23 cellular contexts compared by ENCODE assay signal in genomic region chr6:44702292-44702691, GRCh38.
DNase-seq lines count a peak whose midpoint lies in the region; ATAC-seq, FAIRE-seq and TF ChIP-seq lines count a peak whose summit lies in the region.
"Had no signal": no experiment of that assay in that cellular context is flagged by ENCODE, and none has a peak within 500 bp of the region (broad histone marks: within the 10 kb centered on the region; RNA-seq: fewer than 3 reads in every experiment).

No MANE protein-coding gene starts in this region.

- H3K36me3 Mint-ChIP-seq in activated CD4-positive, alpha-beta memory T cell treated with anti-CD3 and anti-CD28 coated beads for 36 hours = no peaks in the 10 kb centered on the region
- H3K36me3 Mint-ChIP-seq in activated CD4-positive, alpha-beta memory T cell treated with anti-CD3 and anti-CD28 coated beads, Interleukin-2, amount 10 ng/mL, durations not matched to agents 7 days and 5 days (ENCODE audit: low read depth) = peaks cover 26% of the 10 kb centered on the region
- H3K36me3 Mint-ChIP-seq in GM23338 (ENCODE audit: low read depth) (no peaks in the 10 kb centered on the region), astrocyte (ENCODE audit: low read depth, unreplicated experiment) (no peaks in the 10 kb centered on the region), neural progenitor cell (no peaks in the 10 kb centered on the region)
- H3K36me3 Mint-ChIP-seq: CD4-positive, alpha-beta memory T cell; naive B cell had no signal

- 0 out of 2 replicates have a peak, but pooled peaks cover 3% of the 10 kb centered on the region for H3K4me1 ChIP-seq in GM23338 (ENCODE audit: insufficient read depth)
- H3K4me1 ChIP-seq in astrocyte (ENCODE audit: insufficient read depth, low read length) = peaks cover 26% of the 10 kb centered on the region
- peaks cover 7% of the 10 kb centered on the region for H3K4me1 ChIP-seq in neural progenitor cell
- H3K4me1 ChIP-seq: A549, transverse colon had no signal

- H2AFZ ChIP-seq in GM23338 (peak overlapping the region; percentile 95), astrocyte (ENCODE audit: low read depth, low read length) (no peak overlapping the region), neural progenitor cell (replicated peaks) (peak overlapping the region; percentile 77)

- H3K4me1 Mint-ChIP-seq in activated CD4-positive, alpha-beta memory T cell treated with anti-CD3 and anti-CD28 coated beads for 36 hours (ENCODE audit: low read depth) = peaks cover 32% of the 10 kb centered on the region
- peaks cover 36% of the 10 kb centered on the region for H3K4me1 Mint-ChIP-seq in activated CD4-positive, alpha-beta memory T cell treated with anti-CD3 and anti-CD28 coated beads, Interleukin-2, amount 10 ng/mL, durations not matched to agents 7 days and 5 days
- peaks cover 13% of the 10 kb centered on the region for H3K4me1 Mint-ChIP-seq in GM23338
- peaks cover 13% of the 10 kb centered on the region for H3K4me1 Mint-ChIP-seq in astrocyte (ENCODE audit: low read depth, unreplicated experiment)
- peaks cover 19% of the 10 kb centered on the region for H3K4me1 Mint-ChIP-seq in neural progenitor cell
- H3K4me1 Mint-ChIP-seq: naive B cell had no signal

- POLR2A ChIA-PET in activated CD4-positive, alpha-beta memory T cell treated with anti-CD3 and anti-CD28 coated beads for 36 hours (lab: Charles Lee) = interaction anchor here (0.6 kb wide), 1 partner anchor 17 kb away, joined by 3 read pairs; no protein-coding TSS in a partner anchor
- POLR2A ChIA-PET in activated CD4-positive, alpha-beta memory T cell treated with anti-CD3 and anti-CD28 coated beads, Interleukin-2, amount 10 ng/mL, durations not matched to agents 7 days and 5 days (lab: Charles Lee) = no interaction called here

- no peak for ATAC-seq in GM23338
- ATAC-seq in HG02642 (IDR thresholded peaks at IDR 0.05; ENCODE audit: poor library complexity, unreplicated experiment) = no peak
- ATAC-seq: A549, HCT116, PC-3, SK-N-SH treated with all-trans-retinoic acid at 6 μM for 48 hours had no signal

- no peak for FAIRE-seq in astrocyte (lab: Jason Lieb, UNC)
- FAIRE-seq: A549, keratinocyte had no signal

- CTCF ChIA-PET in activated CD4-positive, alpha-beta memory T cell treated with anti-CD3 and anti-CD28 coated beads for 36 hours (lab: Charles Lee) = interaction anchor here (1.0 to 1.2 kb wide), 2 partner anchors 13 to 34 kb away, joined by 3 read pairs; no protein-coding TSS in a partner anchor
- CTCF ChIA-PET in activated CD4-positive, alpha-beta memory T cell treated with anti-CD3 and anti-CD28 coated beads, Interleukin-2, amount 10 ng/mL, durations not matched to agents 7 days and 5 days (lab: Charles Lee) = no interaction called here

- no peaks in the 10 kb centered on the region for H3K9me3 Mint-ChIP-seq in activated CD4-positive, alpha-beta memory T cell treated with anti-CD3 and anti-CD28 coated beads for 36 hours
- H3K9me3 Mint-ChIP-seq in activated CD4-positive, alpha-beta memory T cell treated with anti-CD3 and anti-CD28 coated beads, Interleukin-2, amount 10 ng/mL, durations not matched to agents 7 days and 5 days = peaks cover 20% of the 10 kb centered on the region
- H3K9me3 Mint-ChIP-seq in GM23338 (peaks cover 2% of the 10 kb centered on the region; the same call in 1 of the 3 replicates), astrocyte (ENCODE audit: unreplicated experiment) (peaks cover 3% of the 10 kb centered on the region), neural progenitor cell (no peaks in the 10 kb centered on the region)

- no peaks in the 10 kb centered on the region for H3K9me3 ChIP-seq in astrocyte (ENCODE audit: insufficient read depth, low read depth, low read length)
- no peaks in the 10 kb centered on the region for H3K9me3 ChIP-seq in neural progenitor cell (ENCODE audit: low read depth)
- H3K9me3 ChIP-seq: A549, transverse colon had no signal

- H3K36me3 ChIP-seq in GM23338 (ENCODE audit: insufficient read depth) = no peaks in the 10 kb centered on the region
- no peaks in the 10 kb centered on the region for H3K36me3 ChIP-seq in astrocyte (ENCODE audit: insufficient read depth, low read length)
- no peaks in the 10 kb centered on the region for H3K36me3 ChIP-seq in neural progenitor cell
- H3K36me3 ChIP-seq: brain microvascular endothelial cell, transverse colon had no signal

- H3K27ac ChIP-seq in GM23338 (ENCODE audit: low read depth) = no peak overlapping the region
- peak overlapping the region; percentile 74 for H3K27ac ChIP-seq in astrocyte (ENCODE audit: low read depth, low read length)
- no peak overlapping the region for H3K27ac ChIP-seq in neural progenitor cell
- H3K27ac ChIP-seq: A549, brain microvascular endothelial cell, transverse colon had no signal

- H3K27ac Mint-ChIP-seq in activated CD4-positive, alpha-beta memory T cell treated with anti-CD3 and anti-CD28 coated beads for 36 hours = peak overlapping the region; percentile 87
- H3K27ac Mint-ChIP-seq in activated CD4-positive, alpha-beta memory T cell treated with anti-CD3 and anti-CD28 coated beads, Interleukin-2, amount 10 ng/mL, durations not matched to agents 7 days and 5 days = no peak overlapping the region
- no peak overlapping the region for H3K27ac Mint-ChIP-seq in GM23338
- no peak overlapping the region for H3K27ac Mint-ChIP-seq in astrocyte (ENCODE audit: unreplicated experiment)
- peak overlapping the region; percentile 12 for H3K27ac Mint-ChIP-seq in neural progenitor cell
- H3K27ac Mint-ChIP-seq: CD4-positive, alpha-beta memory T cell; naive B cell had no signal

- H3K4me2 ChIP-seq in GM23338 (no peak overlapping the region), astrocyte (ENCODE audit: low read length) (peak overlapping the region; percentile 77), neural progenitor cell (no peak overlapping the region)
- H3K4me2 ChIP-seq: A549 had no signal

- H3K79me2 ChIP-seq in GM23338 (replicated peaks; ENCODE audit: insufficient read depth) (no peaks in the 10 kb centered on the region), astrocyte (ENCODE audit: insufficient read depth, low read length) (no peaks in the 10 kb centered on the region), neural progenitor cell (ENCODE audit: low read depth) (no peaks in the 10 kb centered on the region)

- H3F3A ChIP-seq in GM23338 (replicated peaks; ENCODE audit: low read depth) (no peaks in the 10 kb centered on the region), neural progenitor cell (ENCODE audit: low read depth) (no peaks in the 10 kb centered on the region)

- H3K4me3 ChIP-seq in GM23338 = no peak overlapping the region
- H3K4me3 ChIP-seq in astrocyte (ENCODE audit: insufficient read depth, low read depth, low read length) = no peak overlapping the region
- no peak overlapping the region for H3K4me3 ChIP-seq in neural progenitor cell
- H3K4me3 ChIP-seq: A549, transverse colon had no signal

- no peaks in the 10 kb centered on the region for H4K20me1 ChIP-seq in GM23338 (replicated peaks; ENCODE audit: insufficient read depth)
- H4K20me1 ChIP-seq in astrocyte (ENCODE audit: insufficient read depth, low read length) = no peaks in the 10 kb centered on the region
- H4K20me1 ChIP-seq in neural progenitor cell (ENCODE audit: low read depth) = no peaks in the 10 kb centered on the region

- no peak overlapping the region for H3K4me3 Mint-ChIP-seq in activated CD4-positive, alpha-beta memory T cell treated with anti-CD3 and anti-CD28 coated beads for 36 hours
- H3K4me3 Mint-ChIP-seq in activated CD4-positive, alpha-beta memory T cell treated with anti-CD3 and anti-CD28 coated beads, Interleukin-2, amount 10 ng/mL, durations not matched to agents 7 days and 5 days = no peak overlapping the region
- no peak overlapping the region for H3K4me3 Mint-ChIP-seq in GM23338
- no peak overlapping the region for H3K4me3 Mint-ChIP-seq in astrocyte (ENCODE audit: unreplicated experiment)
- H3K4me3 Mint-ChIP-seq in neural progenitor cell = no peak overlapping the region
- H3K4me3 Mint-ChIP-seq: CD4-positive, alpha-beta memory T cell had no signal

- H3K27me3 ChIP-seq in GM23338 (ENCODE audit: insufficient read depth) = no peaks in the 10 kb centered on the region
- H3K27me3 ChIP-seq in astrocyte (ENCODE audit: insufficient read depth, low read length) = no peaks in the 10 kb centered on the region
- H3K27me3 ChIP-seq in neural progenitor cell = no peaks in the 10 kb centered on the region
- H3K27me3 ChIP-seq: brain microvascular endothelial cell, transverse colon had no signal

- no peaks in the 10 kb centered on the region for H3K27me3 Mint-ChIP-seq in activated CD4-positive, alpha-beta memory T cell treated with anti-CD3 and anti-CD28 coated beads for 36 hours
- H3K27me3 Mint-ChIP-seq in activated CD4-positive, alpha-beta memory T cell treated with anti-CD3 and anti-CD28 coated beads, Interleukin-2, amount 10 ng/mL, durations not matched to agents 7 days and 5 days = no peaks in the 10 kb centered on the region
- H3K27me3 Mint-ChIP-seq in GM23338 (ENCODE audit: insufficient read depth, low read depth, poor library complexity) (peaks cover 13% of the 10 kb centered on the region), astrocyte (ENCODE audit: low read depth, unreplicated experiment) (no peaks in the 10 kb centered on the region), neural progenitor cell (ENCODE audit: insufficient read depth, low read depth) (peaks cover 5% of the 10 kb centered on the region)
- H3K27me3 Mint-ChIP-seq: CD4-positive, alpha-beta memory T cell had no signal

- intact Hi-C loops in activated CD4-positive, alpha-beta memory T cell treated with anti-CD3 and anti-CD28 coated beads for 36 hours (cut with micrococcal nuclease) = loop anchor here (10.0 kb wide), 1 partner anchor 223 kb away; no protein-coding TSS in a partner anchor

- DNase-seq in activated CD4-positive, alpha-beta memory T cell treated with anti-CD3 and anti-CD28 coated beads for 36 hours = no peak
- DNase-seq in activated CD4-positive, alpha-beta memory T cell treated with anti-CD3 and anti-CD28 coated beads, Interleukin-2, amount 10 ng/mL, durations not matched to agents 7 days and 5 days = no peak
- DNase-seq in GM23338 (ENCODE audit: low spot score) (no peak), astrocyte (ENCODE audit: low read depth) (peak; percentile 55), neural progenitor cell (ENCODE audit: low spot score) (no peak), 8988T (no peak), cortex of kidney (lab: John Stamatoyannopoulos, UW) (no peak)
- DNase-seq: activated CD4-positive, alpha-beta T cell treated with anti-CD3 and anti-CD28 coated beads for 1 hour; activated effector memory CD4-positive, alpha-beta T cell treated with Interleukin-2 at 50 U/mL for 16 hours; brain microvascular endothelial cell; CD4-positive, alpha-beta memory T cell; glutamatergic neuron; left ventricle myocardium superior; naive B cell; NCI-H524 treated with DMSO at 0.1 percent for 48 hours; NK-92 treated with Interleukin-12 subunit alpha and Interleukin-12 subunit beta, amount 100 ng/mL, for 24 hours; PC-3; transverse colon had no signal

- 0 out of 2 replicates have a peak, but pooled peaks cover 4% of the 10 kb centered on the region for H3K9me2 ChIP-seq in GM23338 (ENCODE audit: insufficient read depth)

- H3K9ac ChIP-seq in astrocyte (ENCODE audit: low read length) = peak overlapping the region; percentile 58
- H3K9ac ChIP-seq in neural progenitor cell = no peak overlapping the region

- TF ChIP-seq CTCF in GM23338 (conservative IDR thresholded peaks at IDR 0.05; ENCODE audit: low read depth in 2 of 2) (no peak), astrocyte (IDR thresholded peaks at IDR 0.05; ENCODE audit: insufficient read depth, low read depth, low read length) (no peak), neural progenitor cell (IDR thresholded peaks at IDR 0.05) (no peak)

Comparison
In these comparisons a context has a peak if more than half of its experiments do, and no peak if none do; other contexts are left out.
1. H3K27ac Mint-ChIP-seq: peak in activated CD4-positive, alpha-beta memory T cell treated with anti-CD3 and anti-CD28 coated beads for 36 hours (single experiment) and neural progenitor cell (single experiment); none in activated CD4-positive, alpha-beta memory T cell treated with anti-CD3 and anti-CD28 coated beads, Interleukin-2, amount 10 ng/mL, durations not matched to agents 7 days and 5 days (single experiment), GM23338 (single experiment) and astrocyte (single experiment).